ENCODE assay signal across 22 cellular contexts in genomic region chrX:78456909-78457308, GRCh38.
DNase-seq lines count a peak whose midpoint lies in the region; ATAC-seq and TF ChIP-seq lines count a peak whose summit lies in the region.
"Had no signal": no experiment of that assay in that cellular context is flagged by ENCODE, and none has a peak within 500 bp of the region (broad histone marks: within the 10 kb centered on the region; RNA-seq: fewer than 3 reads in every experiment).

No MANE protein-coding gene starts in this region.

- H3K36me3 ChIP-seq in GM06990 (ENCODE audit: control insufficient read depth, insufficient read depth, low read length) (no peaks in the 10 kb centered on the region), MM.1S (replicated peaks; ENCODE audit: insufficient read depth, low read length) (no peaks in the 10 kb centered on the region), Karpas-422 (ENCODE audit: insufficient read depth, low read length) (no peaks in the 10 kb centered on the region)
- H3K36me3 ChIP-seq: BE2C; BLaER1 treated with 17β-estradiol and CSF1 and Interleukin-3, amounts not matched to agents 10 nM and 100 nM; HAP-1 had no signal

- 0 out of 2 replicates have a peak, but pooled peaks cover 3% of the 10 kb centered on the region for H3K4me1 ChIP-seq in MM.1S (ENCODE audit: low read length)
- H3K4me1 ChIP-seq in Karpas-422 (ENCODE audit: low read length) = no peaks in the 10 kb centered on the region
- H3K4me1 ChIP-seq: BE2C; BLaER1 treated with 17β-estradiol and CSF1 and Interleukin-3, amounts not matched to agents 10 nM and 100 nM; HAP-1 had no signal

- H3K27me3 Mint-ChIP-seq in naive B cell = no peaks in the 10 kb centered on the region
- H3K27me3 Mint-ChIP-seq: CD4-positive, alpha-beta T cell had no signal

- H3K9me3 ChIP-seq in MM.1S (replicated peaks; ENCODE audit: insufficient read depth, low read length) (no peaks in the 10 kb centered on the region), Karpas-422 (ENCODE audit: low read length) (no peaks in the 10 kb centered on the region)
- H3K9me3 ChIP-seq: BE2C, HAP-1 had no signal

- H2AFZ ChIP-seq in MM.1S (ENCODE audit: low read length) (no peak overlapping the region), Karpas-422 (ENCODE audit: low read length) (no peak overlapping the region)

- no peak overlapping the region for H3K27ac Mint-ChIP-seq in naive B cell
- H3K27ac Mint-ChIP-seq: CD14-positive monocyte; CD4-positive, alpha-beta T cell; CD8-positive, alpha-beta memory T cell; HFFc6 had no signal

- H3K27me3 ChIP-seq in GM06990 (replicated peaks; ENCODE audit: control insufficient read depth, insufficient read depth, low read length) (no peaks in the 10 kb centered on the region), MM.1S (replicated peaks; ENCODE audit: insufficient read depth, low read length) (no peaks in the 10 kb centered on the region), Karpas-422 (ENCODE audit: low read length) (no peaks in the 10 kb centered on the region)
- H3K27me3 ChIP-seq: BE2C had no signal

- ATAC-seq in naive B cell (ENCODE audit: low read depth in 2 of 2) (peak; percentile 35 to 41), HG03045 (IDR thresholded peaks at IDR 0.05; ENCODE audit: unreplicated experiment) (no peak), GM21447 (IDR thresholded peaks at IDR 0.05; ENCODE audit: unreplicated experiment) (no peak)

- TF ChIP-seq CTCF in GM06990 (IDR thresholded peaks at IDR 0.05; ENCODE audit: insufficient read depth, low read length, poor library complexity, severe bottlenecking) (no peak), MM.1S (IDR thresholded peaks at IDR 0.05; ENCODE audit: low read length) (no peak)

- H3K9me2 ChIP-seq in MM.1S (replicated peaks; ENCODE audit: insufficient read depth, low read length) = no peaks in the 10 kb centered on the region
- H3K9me2 ChIP-seq in Karpas-422 (replicated peaks; ENCODE audit: insufficient read depth, low read length) = no peaks in the 10 kb centered on the region

- H3K4me3 ChIP-seq in GM06990 (replicated peaks; ENCODE audit: low read depth, low read length) = no peak overlapping the region
- no peak overlapping the region for H3K4me3 ChIP-seq in MM.1S (ENCODE audit: low read length)
- H3K4me3 ChIP-seq in Karpas-422 (ENCODE audit: low read length) = no peak overlapping the region
- H3K4me3 ChIP-seq: BLaER1 treated with 17β-estradiol and CSF1 and Interleukin-3, amounts not matched to agents 10 nM and 100 nM; HAP-1 had no signal

- peak; percentile 1 for DNase-seq in GM06990 (ENCODE audit: extremely low read depth, insufficient read length)
- peak; percentile 43 for DNase-seq in MM.1S
- peak; percentile 3 for DNase-seq in RPMI8226
- peak; percentile 2 for DNase-seq in naive B cell
- DNase-seq in Karpas-422 = no peak
- no peak for DNase-seq in AG08396 (ENCODE audit: low spot score)
- DNase-seq: AML-193; BE2C; CD4-positive, alpha-beta T cell; CD8-positive, alpha-beta memory T cell; DMS 273 treated with DMSO at 0.1 percent for 48 hours; DMS79; EL; GDM1; GOT3; HFFc6 had no signal

- H3K36me3 Mint-ChIP-seq in naive B cell = no peaks in the 10 kb centered on the region
- H3K36me3 Mint-ChIP-seq: CD14-positive monocyte; CD8-positive, alpha-beta memory T cell had no signal

- H3K27ac ChIP-seq in MM.1S (ENCODE audit: low read length) (no peak overlapping the region), Karpas-422 (ENCODE audit: low read length) (no peak overlapping the region)
- H3K27ac ChIP-seq: 22Rv1; BLaER1 treated with 17β-estradiol and CSF1 and Interleukin-3, amounts not matched to agents 10 nM and 100 nM had no signal

- no peaks in the 10 kb centered on the region for H3K4me1 Mint-ChIP-seq in naive B cell
- H3K4me1 Mint-ChIP-seq: CD14-positive monocyte; CD8-positive, alpha-beta memory T cell had no signal

- no peak overlapping the region for H3K9ac ChIP-seq in MM.1S (ENCODE audit: low read length)
- H3K9ac ChIP-seq in Karpas-422 (ENCODE audit: low read length) = no peak overlapping the region
- H3K9ac ChIP-seq: BLaER1 treated with 17β-estradiol and CSF1 and Interleukin-3, amounts not matched to agents 10 nM and 100 nM had no signal

- peaks cover 0 to 56% (median 22%) of the 10 kb centered on the region in 7 donors for H3K9me3 Mint-ChIP-seq in naive B cell

- H3K4me2 ChIP-seq in MM.1S (ENCODE audit: low read depth, low read length) (no peak overlapping the region), Karpas-422 (ENCODE audit: low read depth, low read length, poor library complexity, severe bottlenecking) (no peak overlapping the region)
- H3K4me2 ChIP-seq: BLaER1 treated with 17β-estradiol and CSF1 and Interleukin-3, amounts not matched to agents 10 nM and 100 nM had no signal

- no peak overlapping the region for H3K4me3 Mint-ChIP-seq in naive B cell
- H3K4me3 Mint-ChIP-seq: CD14-positive monocyte; CD4-positive, alpha-beta T cell; CD8-positive, alpha-beta memory T cell; HFFc6 had no signal

- H4K20me1 ChIP-seq in MM.1S (ENCODE audit: insufficient read depth, low read length) (no peaks in the 10 kb centered on the region), Karpas-422 (ENCODE audit: insufficient read depth, low read depth, low read length) (no peaks in the 10 kb centered on the region)
- H4K20me1 ChIP-seq: BLaER1 treated with 17β-estradiol and CSF1 and Interleukin-3, amounts not matched to agents 10 nM and 100 nM had no signal

- no peaks in the 10 kb centered on the region for H3F3A ChIP-seq in MM.1S (ENCODE audit: insufficient read depth, low read length)

- no peaks in the 10 kb centered on the region for H3K79me2 ChIP-seq in MM.1S (ENCODE audit: low read length)
- no peaks in the 10 kb centered on the region for H3K79me2 ChIP-seq in Karpas-422 (ENCODE audit: low read length)

Comparison
In these comparisons a context has a peak if more than half of its experiments do, and no peak if none do; other contexts are left out.
1. DNase-seq: peak in GM06990 (single experiment), MM.1S (single experiment), RPMI8226 (single experiment) and naive B cell (single experiment); none in Karpas-422 (single experiment) and AG08396 (single experiment).
2. ATAC-seq: peak in naive B cell (2 of 2); none in HG03045 (single experiment) and GM21447 (single experiment).